Comparison of ENCODE assay signal across 1 cellular context in genomic region chr9:93058357-93059096, GRCh38.
A peak's percentile ranks its signal among the peaks of the same experiment; 100 is the strongest.
TF ChIP-seq lines count a peak whose summit lies in the region.

SUSD3 (plus strand) TSS chr9:93058701; CDS start chr9:93058743, 42 bp downstream.

TF ChIP-seq in HepG2, 621 proteins besides CTCF, POLR2A, EP300 and RAD21 (continued from another document and continues in another):
- peak; percentile 14; the same call in 1 of the 2 replicates for TF ChIP-seq KDM2A (CRISPR knock-in tag; IDR thresholded peaks at IDR 0.05; ENCODE audit: borderline replicate concordance, low read depth)
- TF ChIP-seq ZNF263 (CRISPR knock-in tag; IDR thresholded peaks at IDR 0.05) = no peak
- TF ChIP-seq ZFY (CRISPR knock-in tag; IDR thresholded peaks at IDR 0.05) = 0 out of 2 replicates have a peak, but pooled peaks have one; percentile 45
- TF ChIP-seq DNMT3B (CRISPR knock-in tag; conservative IDR thresholded peaks at IDR 0.05) = no peak
- TF ChIP-seq ZNF773 (CRISPR knock-in tag; IDR thresholded peaks at IDR 0.05; ENCODE audit: borderline replicate concordance) = no peak
- no peak for TF ChIP-seq RNF2 (conservative IDR thresholded peaks at IDR 0.05; ENCODE audit: low read depth)
- no peak for TF ChIP-seq ONECUT2 (CRISPR knock-in tag; IDR thresholded peaks at IDR 0.05)
- no peak for TF ChIP-seq ZNF101 (CRISPR knock-in tag; IDR thresholded peaks at IDR 0.05; ENCODE audit: borderline replicate concordance, low read depth)
- TF ChIP-seq BCLAF1 (IDR thresholded peaks at IDR 0.05) = no peak
- TF ChIP-seq MED1 (CRISPR knock-in tag; IDR thresholded peaks at IDR 0.05) = 0 out of 2 replicates have a peak, but pooled peaks have one; percentile 30
- no peak for TF ChIP-seq LCORL (IDR thresholded peaks at IDR 0.05)
- TF ChIP-seq LCORL (CRISPR knock-in tag; IDR thresholded peaks at IDR 0.05) = peak; percentile 61; the same call in 1 of the 2 replicates
- no peak for TF ChIP-seq JUNB (CRISPR knock-in tag; IDR thresholded peaks at IDR 0.05; ENCODE audit: borderline replicate concordance)
- TF ChIP-seq ZNF768 (CRISPR knock-in tag; IDR thresholded peaks at IDR 0.05) = peak; percentile 48; the same call in 1 of the 2 replicates
- TF ChIP-seq ZNF292 (CRISPR knock-in tag; IDR thresholded peaks at IDR 0.05; ENCODE audit: borderline replicate concordance, low read depth) = no peak
- TF ChIP-seq RBFOX2 (IDR thresholded peaks at IDR 0.05; ENCODE audit: low read depth, low read length) = 0 out of 2 replicates have a peak, but pooled peaks have one; percentile 50
- no peak for TF ChIP-seq GATAD1 (CRISPR knock-in tag; IDR thresholded peaks at IDR 0.05)
- TF ChIP-seq FIP1L1 (IDR thresholded peaks at IDR 0.05; ENCODE audit: borderline replicate concordance, insufficient read depth, low read depth, low read length) = no peak
- TF ChIP-seq GABPB1 (CRISPR knock-in tag; IDR thresholded peaks at IDR 0.05) = peak; percentile 40; the same call in 1 of the 2 replicates
- TF ChIP-seq ZNF556 (CRISPR knock-in tag; IDR thresholded peaks at IDR 0.05; ENCODE audit: borderline replicate concordance) = 0 out of 2 replicates have a peak, but pooled peaks have one; percentile 47
- TF ChIP-seq NR2C2 (CRISPR knock-in tag; IDR thresholded peaks at IDR 0.05; ENCODE audit: borderline replicate concordance) = 0 out of 2 replicates have a peak, but pooled peaks have one; percentile 23
- no peak for TF ChIP-seq ZNF333 (CRISPR knock-in tag; IDR thresholded peaks at IDR 0.05; ENCODE audit: borderline replicate concordance)
- TF ChIP-seq ZNF17 (CRISPR knock-in tag; IDR thresholded peaks at IDR 0.05) = no peak
- no peak for TF ChIP-seq PCBP2 (optimal IDR thresholded peaks at IDR 0.05; ENCODE audit: low read depth, low read length, poor library complexity, severe bottlenecking)
- no peak for TF ChIP-seq KLF15 (CRISPR knock-in tag; IDR thresholded peaks at IDR 0.05; ENCODE audit: borderline replicate concordance)
- no peak for TF ChIP-seq RBAK (CRISPR knock-in tag; IDR thresholded peaks at IDR 0.05)
- no peak for TF ChIP-seq ATF4 (CRISPR knock-in tag; IDR thresholded peaks at IDR 0.05)
- no peak for TF ChIP-seq CENPX (CRISPR knock-in tag; IDR thresholded peaks at IDR 0.05)
- no peak for TF ChIP-seq HNF1A (IDR thresholded peaks at IDR 0.05; ENCODE audit: low read depth)
- TF ChIP-seq HNF1A (CRISPR knock-in tag; IDR thresholded peaks at IDR 0.05; ENCODE audit: borderline replicate concordance) = 0 out of 2 replicates have a peak, but pooled peaks have one; percentile 31
- TF ChIP-seq MAZ (IDR thresholded peaks at IDR 0.05; ENCODE audit: borderline replicate concordance, low read depth, low read length) = peak; percentile 52; the same call in 1 of the 2 replicates
- TF ChIP-seq MAZ (CRISPR knock-in tag; IDR thresholded peaks at IDR 0.05; ENCODE audit: low read depth) = 0 out of 2 replicates have a peak, but pooled peaks have one; percentile 23
- TF ChIP-seq ZNF772 (CRISPR knock-in tag; IDR thresholded peaks at IDR 0.05) = no peak
- TF ChIP-seq TP53 (CRISPR knock-in tag; conservative IDR thresholded peaks at IDR 0.05) = no peak
- TF ChIP-seq ZBED4 (CRISPR knock-in tag; IDR thresholded peaks at IDR 0.05; ENCODE audit: borderline replicate concordance) = peak; percentile 40; the same call in 1 of the 2 replicates
- no peak for TF ChIP-seq HNRNPUL1 (IDR thresholded peaks at IDR 0.05; ENCODE audit: low read depth, low read length)
- no peak for TF ChIP-seq ZNF350 (CRISPR knock-in tag; IDR thresholded peaks at IDR 0.05; ENCODE audit: borderline replicate concordance, low read depth)
- TF ChIP-seq REL (CRISPR knock-in tag; conservative IDR thresholded peaks at IDR 0.05) = no peak
- TF ChIP-seq XRCC5 (optimal IDR thresholded peaks at IDR 0.05; ENCODE audit: low read length) = no peak
- TF ChIP-seq POLR2AphosphoS2 (IDR thresholded peaks at IDR 0.05; ENCODE audit: low read depth, low read length) = no peak
- TF ChIP-seq ZSCAN20 (CRISPR knock-in tag; IDR thresholded peaks at IDR 0.05; ENCODE audit: borderline replicate concordance) = no peak
- TF ChIP-seq ZSCAN29 (CRISPR knock-in tag; conservative IDR thresholded peaks at IDR 0.05) = no peak
- peak; percentile 54 for TF ChIP-seq ZMYM3 (CRISPR knock-in tag; IDR thresholded peaks at IDR 0.05)
- TF ChIP-seq ZNF75D (CRISPR knock-in tag; IDR thresholded peaks at IDR 0.05; ENCODE audit: borderline replicate concordance) = no peak
- TF ChIP-seq ZNF782 (CRISPR knock-in tag; IDR thresholded peaks at IDR 0.05; ENCODE audit: borderline replicate concordance) = no peak
- TF ChIP-seq ZNF460 (CRISPR knock-in tag; IDR thresholded peaks at IDR 0.05; ENCODE audit: borderline replicate concordance) = no peak
- no peak for TF ChIP-seq ZNF766 (CRISPR knock-in tag; IDR thresholded peaks at IDR 0.05; ENCODE audit: borderline replicate concordance)
- TF ChIP-seq TFE3 (CRISPR knock-in tag; IDR thresholded peaks at IDR 0.05) = 0 out of 2 replicates have a peak, but pooled peaks have one; percentile 19
- TF ChIP-seq RXRB (CRISPR knock-in tag; IDR thresholded peaks at IDR 0.05; ENCODE audit: borderline replicate concordance) = 0 out of 2 replicates have a peak, but pooled peaks have one; percentile 16
- TF ChIP-seq MEIS1 (CRISPR knock-in tag; IDR thresholded peaks at IDR 0.05; ENCODE audit: borderline replicate concordance) = no peak
- TF ChIP-seq EEA1 (CRISPR knock-in tag; IDR thresholded peaks at IDR 0.05; ENCODE audit: borderline replicate concordance) = no peak
- peak; percentile 58 for TF ChIP-seq MAX (IDR thresholded peaks at IDR 0.05)
- TF ChIP-seq ZNF629 (CRISPR knock-in tag; conservative IDR thresholded peaks at IDR 0.05) = peak; percentile 98
- no peak for TF ChIP-seq NR2F6 (IDR thresholded peaks at IDR 0.05)
- no peak for TF ChIP-seq NR2F6 (CRISPR knock-in tag; IDR thresholded peaks at IDR 0.05)
- TF ChIP-seq HNRNPLL (IDR thresholded peaks at IDR 0.05; ENCODE audit: low read depth, low read length, poor library complexity, severe bottlenecking) = peak; percentile 41
